8 cellular contexts compared by ENCODE assay signal in the genomic region with DNA sequence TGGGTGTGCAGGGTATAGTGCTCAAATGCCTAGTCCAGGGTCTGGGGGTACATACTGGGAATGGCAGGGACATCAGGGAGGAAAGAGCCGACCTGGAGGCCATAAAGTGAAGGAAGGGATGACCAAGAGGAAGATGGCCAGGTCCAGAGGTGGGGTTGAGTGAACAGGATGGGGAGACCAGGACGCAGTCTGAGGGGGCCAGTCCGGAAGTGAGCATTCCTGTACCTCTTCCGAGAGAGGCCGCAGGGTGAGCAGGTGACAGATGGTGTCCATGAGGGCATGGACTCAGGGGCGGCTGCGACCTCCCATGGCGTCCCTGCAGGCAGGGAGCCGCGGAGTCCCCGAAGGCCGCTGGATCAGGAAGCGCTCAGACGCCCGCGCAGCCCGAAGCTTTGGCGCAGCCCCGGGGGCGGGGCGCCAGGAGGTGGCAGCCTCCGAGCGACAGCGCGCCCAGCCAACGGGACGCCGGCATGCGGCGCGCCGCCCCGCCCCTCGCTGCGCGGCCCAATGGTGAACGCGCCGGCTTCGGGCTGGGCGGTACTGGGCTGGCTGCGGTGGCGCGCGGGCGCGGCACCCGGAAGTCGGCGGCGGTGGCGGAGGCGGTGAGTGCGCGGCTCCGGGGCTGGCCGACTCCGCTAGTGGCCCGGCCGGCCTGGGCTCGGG. TPM values are rescaled to one million over a fixed set of nuclear protein-coding genes. Genes with fewer than 3 reads are reported as not detected.
DNase-seq lines count a peak whose midpoint lies in the region; ATAC-seq and TF ChIP-seq lines count a peak whose summit lies in the region.

A gene with protein sequence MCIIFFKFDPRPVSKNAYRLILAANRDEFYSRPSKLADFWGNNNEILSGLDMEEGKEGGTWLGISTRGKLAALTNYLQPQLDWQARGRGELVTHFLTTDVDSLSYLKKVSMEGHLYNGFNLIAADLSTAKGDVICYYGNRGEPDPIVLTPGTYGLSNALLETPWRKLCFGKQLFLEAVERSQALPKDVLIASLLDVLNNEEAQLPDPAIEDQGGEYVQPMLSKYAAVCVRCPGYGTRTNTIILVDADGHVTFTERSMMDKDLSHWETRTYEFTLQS (plus strand): TSS at position 578 of the 663 bp plus-strand sequence. CDS start 15,689 bp downstream, outside the sequence.

- peak; percentile 89 to 97 (median 91) for DNase-seq in CD8-positive, alpha-beta T cell
- peak; percentile 100 for DNase-seq in GM20000 (ENCODE audit: low spot score)
- peak; percentile 84 for DNase-seq in HT1080 (ENCODE audit: low read depth)
- DNase-seq in NT2/D1 (ENCODE audit: low read depth, low spot score) = peak; percentile 68
- peak; percentile 92 for DNase-seq in activated CD8-positive, alpha-beta memory T cell treated with anti-CD3 and anti-CD28 coated beads, Interleukin-2, amount 10 ng/mL, durations not matched to agents 7 days and 5 days
- peak; percentile 97 for DNase-seq in endodermal cell
- DNase-seq in stimulated activated CD8-positive, alpha-beta memory T cell treated with anti-CD3 and anti-CD28 coated beads, Interleukin-15, amount 100 ng/mL, for 24 hours (ENCODE audit: low read depth) = peak; percentile 92

- CTCF ChIA-PET in CD8-positive, alpha-beta T cell (lab: Charles Lee) = interaction anchor here (1.5 kb wide), 2 partner anchors 7 to 109 kb away, joined by 4 to 5 read pairs; no protein-coding TSS in a partner anchor
- CTCF ChIA-PET in activated CD8-positive, alpha-beta memory T cell treated with anti-CD3 and anti-CD28 coated beads, Interleukin-2, amount 10 ng/mL, durations not matched to agents 7 days and 5 days (lab: Charles Lee) = interaction anchor here (0.6 to 1.4 kb wide), 4 partner anchors 26 to 108 kb away, joined by 3 read pairs; no protein-coding TSS in a partner anchor

- peak within 1 kb of the TSS; percentile 84 for H3K27ac ChIP-seq in CD8-positive, alpha-beta T cell (ENCODE audit: low read depth, low read length)
- no peak within 1 kb of the TSS for H3K27ac ChIP-seq in endodermal cell (ENCODE audit: low read depth, low read length)
- H3K27ac ChIP-seq in mesodermal cell (ENCODE audit: low read depth, low read length, severe bottlenecking) = no peak within 1 kb of the TSS

- no peaks in the 10 kb centered on the region for H3K9me3 ChIP-seq in CD8-positive, alpha-beta T cell (ENCODE audit: low read length)
- no peaks in the 10 kb centered on the region for H3K9me3 ChIP-seq in NT2/D1 (ENCODE audit: insufficient read depth, low read length)
- no peaks in the 10 kb centered on the region for H3K9me3 ChIP-seq in endodermal cell (ENCODE audit: control insufficient read depth, low read length)
- H3K9me3 ChIP-seq in mesodermal cell (ENCODE audit: control insufficient read depth, low read length) = no peaks in the 10 kb centered on the region

- H3K27me3 Mint-ChIP-seq in CD8-positive, alpha-beta T cell (ENCODE audit: low read depth) = no peaks in the 10 kb centered on the region
- peaks cover 21% of the 10 kb centered on the region for H3K27me3 Mint-ChIP-seq in activated CD8-positive, alpha-beta memory T cell treated with anti-CD3 and anti-CD28 coated beads, Interleukin-2, amount 10 ng/mL, durations not matched to agents 7 days and 5 days
- H3K27me3 Mint-ChIP-seq in endodermal cell (ENCODE audit: insufficient read depth) = peaks cover 40% of the 10 kb centered on the region

- H3K9me3 Mint-ChIP-seq in CD8-positive, alpha-beta T cell = no peaks in the 10 kb centered on the region
- no peaks in the 10 kb centered on the region for H3K9me3 Mint-ChIP-seq in activated CD8-positive, alpha-beta memory T cell treated with anti-CD3 and anti-CD28 coated beads, Interleukin-2, amount 10 ng/mL, durations not matched to agents 7 days and 5 days (ENCODE audit: low read depth)
- no peaks in the 10 kb centered on the region for H3K9me3 Mint-ChIP-seq in endodermal cell

- POLR2A ChIA-PET in CD8-positive, alpha-beta T cell (lab: Charles Lee) = interaction anchor here (1.0 to 1.8 kb wide), 5 partner anchors 9 to 97 kb away, joined by 3 to 9 read pairs (median 4); a partner anchor contains a TSS

- peaks cover 45% of the 10 kb centered on the region for H3K4me1 Mint-ChIP-seq in CD8-positive, alpha-beta T cell (ENCODE audit: low read depth)
- H3K4me1 Mint-ChIP-seq in activated CD8-positive, alpha-beta memory T cell treated with anti-CD3 and anti-CD28 coated beads, Interleukin-2, amount 10 ng/mL, durations not matched to agents 7 days and 5 days = peaks cover 27% of the 10 kb centered on the region
- H3K4me1 Mint-ChIP-seq in endodermal cell = peaks cover 8% of the 10 kb centered on the region

- peak within 1 kb of the TSS; percentile 89 for H3K4me3 Mint-ChIP-seq in CD8-positive, alpha-beta T cell
- peak within 1 kb of the TSS; percentile 97 for H3K4me3 Mint-ChIP-seq in activated CD8-positive, alpha-beta memory T cell treated with anti-CD3 and anti-CD28 coated beads, Interleukin-2, amount 10 ng/mL, durations not matched to agents 7 days and 5 days
- H3K4me3 Mint-ChIP-seq in endodermal cell = peak within 1 kb of the TSS; percentile 85

- peak within 1 kb of the TSS; percentile 79 for H3K4me3 ChIP-seq in CD8-positive, alpha-beta T cell (ENCODE audit: low read depth, low read length)
- H3K4me3 ChIP-seq in NT2/D1 (ENCODE audit: insufficient read length, low read depth) = peak within 1 kb of the TSS; percentile 71
- peak within 1 kb of the TSS; percentile 85 for H3K4me3 ChIP-seq in endodermal cell (ENCODE audit: low read length)
- peak within 1 kb of the TSS; percentile 88 for H3K4me3 ChIP-seq in mesodermal cell (ENCODE audit: extremely low read depth, insufficient read depth, low read length, poor library complexity, severe bottlenecking)

- no peaks in the 10 kb centered on the region for H3K36me3 ChIP-seq in CD8-positive, alpha-beta T cell (ENCODE audit: insufficient read depth, low read length)
- H3K36me3 ChIP-seq in NT2/D1 (ENCODE audit: insufficient read depth, insufficient read length, low read length) (no peaks in the 10 kb centered on the region), endodermal cell (ENCODE audit: control insufficient read depth, insufficient read depth, low read length) (no peaks in the 10 kb centered on the region), mesodermal cell (ENCODE audit: control insufficient read depth, insufficient read depth, low read length) (no peaks in the 10 kb centered on the region)

- peak within 1 kb of the TSS; percentile 90 for H3K27ac Mint-ChIP-seq in CD8-positive, alpha-beta T cell
- peak within 1 kb of the TSS; percentile 88 for H3K27ac Mint-ChIP-seq in activated CD8-positive, alpha-beta memory T cell treated with anti-CD3 and anti-CD28 coated beads, Interleukin-2, amount 10 ng/mL, durations not matched to agents 7 days and 5 days
- peak within 1 kb of the TSS; percentile 66 for H3K27ac Mint-ChIP-seq in endodermal cell

- peak; percentile 89 for ATAC-seq in CD8-positive, alpha-beta T cell
- peak; percentile 91 for ATAC-seq in activated CD8-positive, alpha-beta memory T cell treated with anti-CD3 and anti-CD28 coated beads, Interleukin-2, amount 10 ng/mL, durations not matched to agents 7 days and 5 days

- no peaks in the 10 kb centered on the region for H3K27me3 ChIP-seq in CD8-positive, alpha-beta T cell (ENCODE audit: insufficient read depth, low read length)
- H3K27me3 ChIP-seq in NT2/D1 (ENCODE audit: insufficient read depth, insufficient read length) = peaks cover 58% of the 10 kb centered on the region
- peaks cover 39% of the 10 kb centered on the region for H3K27me3 ChIP-seq in endodermal cell (ENCODE audit: control insufficient read depth, insufficient read depth, low read length, poor library complexity, severe bottlenecking)

- intact Hi-C loops in CD8-positive, alpha-beta T cell (cut with DNase I, micrococcal nuclease) = loop anchor here (1.0 to 5.0 kb wide), 8 partner anchors 34 to 982 kb away; a partner anchor contains a TSS

- peaks cover 30% of the 10 kb centered on the region for H3K4me1 ChIP-seq in CD8-positive, alpha-beta T cell (ENCODE audit: insufficient read depth, low read length)
- H3K4me1 ChIP-seq in NT2/D1 (ENCODE audit: insufficient read depth, insufficient read length) = peaks cover 6% of the 10 kb centered on the region
- H3K4me1 ChIP-seq in endodermal cell (ENCODE audit: control insufficient read depth, insufficient read depth, low read length) = peaks cover 5% of the 10 kb centered on the region
- peaks cover 2% of the 10 kb centered on the region for H3K4me1 ChIP-seq in mesodermal cell (ENCODE audit: control insufficient read depth, insufficient read depth, low read length, poor library complexity, severe bottlenecking)

- peaks cover 10% of the 10 kb centered on the region for H3K36me3 Mint-ChIP-seq in CD8-positive, alpha-beta T cell
- H3K36me3 Mint-ChIP-seq in activated CD8-positive, alpha-beta memory T cell treated with anti-CD3 and anti-CD28 coated beads, Interleukin-2, amount 10 ng/mL, durations not matched to agents 7 days and 5 days = peaks cover 3% of the 10 kb centered on the region
- H3K36me3 Mint-ChIP-seq in endodermal cell (ENCODE audit: low read depth) = peaks cover 5% of the 10 kb centered on the region

- 2 to 20% methylated on average over 8 to 61 of the region's 61 CpGs for WGBS in endodermal cell (ENCODE audit: insufficient coverage in 1 of 2, insufficient read length in 1 of 2), 2 experiments
- 3 to 4% methylated on average over 59 to 61 of the region's 61 CpGs for WGBS in mesodermal cell (ENCODE audit: insufficient coverage in 2 of 2), 2 experiments

- no peak for TF ChIP-seq CTCF in CD8-positive, alpha-beta T cell (IDR thresholded peaks at IDR 0.05)
- no peak for TF ChIP-seq CTCF in GM20000 (IDR thresholded peaks at IDR 0.05; ENCODE audit: extremely low read depth, missing control alignments)
- TF ChIP-seq CTCF in endodermal cell (conservative IDR thresholded peaks at IDR 0.05) = no peak

- H3K9ac ChIP-seq in NT2/D1 (ENCODE audit: insufficient read length, low read depth) (peak within 1 kb of the TSS; percentile 81), endodermal cell (ENCODE audit: extremely low read depth, low read length, poor library complexity, severe bottlenecking) (peak within 1 kb of the TSS; percentile 49)

RNA-seq across cellular contexts. Expression of the gene that starts here (rescaled TPM):
- total RNA-seq in CD8-positive, alpha-beta T cell = 10 to 100 TPM in 1 of 2 experiments, 1 to 10 TPM in 1; 9.2 to 11.4 TPM
- total RNA-seq in HT1080 (2014; rRNA removed; shearing (Covaris generic)) = 17.2 and 18.8 TPM in 2 replicates
- 13.9 and 17.9 TPM in 2 replicates for polyA plus RNA-seq in HT1080 (2015; cell fraction: cytosol; rRNA removed)
- 19.0 and 23.6 TPM in 2 replicates for polyA plus RNA-seq in HT1080 (2015; cell fraction: nucleus; rRNA removed)
- total RNA-seq in activated CD8-positive, alpha-beta memory T cell treated with anti-CD3 and anti-CD28 coated beads, Interleukin-2, amount 10 ng/mL, durations not matched to agents 7 days and 5 days = 10 to 100 TPM; 36.7 to 44.5 TPM
- total RNA-seq in endodermal cell = 10 to 100 TPM; 19.9 to 21.8 TPM
- 8.5 TPM for polyA plus RNA-seq in endodermal cell (2013, experiment 1 of 2)
- 9.2 TPM for polyA plus RNA-seq in endodermal cell (2013, experiment 2 of 2)
- polyA plus RNA-seq in mesodermal cell (2013, experiment 1 of 2) = 14.7 TPM
- 9.2 TPM for polyA plus RNA-seq in mesodermal cell (2013, experiment 2 of 2)
